Comparison of ENCODE assay signal across 15 cellular contexts in the genomic region with DNA sequence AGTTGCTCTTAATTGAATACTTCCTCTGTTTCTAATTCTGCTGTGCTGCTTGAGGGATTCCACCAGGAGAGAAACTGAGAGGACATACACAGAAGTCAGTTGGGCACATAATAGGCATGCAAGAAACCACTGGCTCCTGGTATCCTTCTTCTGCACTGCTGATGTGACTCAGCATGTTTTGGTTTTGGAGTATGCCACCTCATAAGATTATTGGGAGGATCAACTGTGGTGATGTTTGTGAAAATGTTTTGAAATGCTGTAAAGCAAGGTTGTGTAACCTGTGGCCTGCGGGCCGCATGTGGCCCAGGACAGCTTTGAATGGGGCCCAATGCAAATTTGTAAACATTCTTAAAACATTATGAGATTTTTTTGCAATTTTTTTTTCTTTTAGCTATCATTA.
DNase-seq lines count a peak whose midpoint lies in the region; ATAC-seq and TF ChIP-seq lines count a peak whose summit lies in the region.
"Had no signal": no experiment of that assay in that cellular context is flagged by ENCODE, and none has a peak within 500 bp of the region (broad histone marks: within the 10 kb centered on the region; RNA-seq: fewer than 3 reads in every experiment).

No MANE protein-coding gene starts in this region.

- DNase-seq in AG10803 (ENCODE audit: low read depth) (peak; percentile 87), LHCN-M2 (ENCODE audit: low read depth) (peak; percentile 84), adipocyte (ENCODE audit: low read depth) (peak; percentile 81), iris pigment epithelial cell (ENCODE audit: low read depth) (peak; percentile 62), pons (ENCODE audit: low spot score) (no peak), heart left ventricle (no peak), NCI-H2081 (lab: John Stamatoyannopoulos, UW) (no peak), left ventricle myocardium inferior (no peak)
- DNase-seq: activated T-cell treated with anti-CD3 and anti-CD28 coated beads, Interleukin-2, amount 50 U/mL, for 48 hours; CD4-positive, alpha-beta T cell; foreskin melanocyte; left lung; stimulated activated CD4-positive, alpha-beta T cell treated with anti-CD3 and anti-CD28 coated beads, Interleukin-4, amount 100 ng/mL, for 4 hours had no signal

- H3K9ac ChIP-seq in adipocyte (ENCODE audit: low read length) = no peak overlapping the region

- H3K9me3 ChIP-seq in adipocyte (ENCODE audit: control insufficient read depth, low read length) (no peaks in the 10 kb centered on the region), heart left ventricle (no peaks in the 10 kb centered on the region), left ventricle myocardium inferior (replicated peaks) (no peaks in the 10 kb centered on the region)
- H3K9me3 ChIP-seq: left lung had no signal

- H3K4me3 ChIP-seq in AG10803 (ENCODE audit: low read length) (no peak overlapping the region), adipocyte (ENCODE audit: low read length) (no peak overlapping the region), heart left ventricle (no peak overlapping the region), left ventricle myocardium inferior (no peak overlapping the region)
- H3K4me3 ChIP-seq: left lung had no signal

- no peaks in the 10 kb centered on the region for H3K27me3 ChIP-seq in adipocyte (replicated peaks; ENCODE audit: control insufficient read depth, insufficient read depth, low read length)
- no peaks in the 10 kb centered on the region for H3K27me3 ChIP-seq in heart left ventricle
- no peaks in the 10 kb centered on the region for H3K27me3 ChIP-seq in left ventricle myocardium inferior (ENCODE audit: low read depth)
- H3K27me3 ChIP-seq: left lung had no signal

- TF ChIP-seq CTCF in AG10803 (conservative IDR thresholded peaks at IDR 0.05; ENCODE audit: low read length) (no peak), heart left ventricle (IDR thresholded peaks at IDR 0.05) (no peak), left ventricle myocardium inferior (IDR thresholded peaks at IDR 0.05; ENCODE audit: borderline replicate concordance) (no peak)

- H3K36me3 ChIP-seq in adipocyte (ENCODE audit: control insufficient read depth, insufficient read depth, low read length, severe bottlenecking) (no peaks in the 10 kb centered on the region), heart left ventricle (no peaks in the 10 kb centered on the region), left ventricle myocardium inferior (no peaks in the 10 kb centered on the region)
- H3K36me3 ChIP-seq: left lung had no signal

- intact Hi-C loops in heart left ventricle (cut with DNase I) = no loop called here
- intact Hi-C loops in left ventricle myocardium inferior (cut with micrococcal nuclease) = no loop called here

- whole genome bisulfite sequencing in heart left ventricle, 4 donors = 90 to 96% (median 93%) methylated on average over 2 of the region's 2 CpGs

- H3K4me1 ChIP-seq in adipocyte (ENCODE audit: control insufficient read depth, insufficient read depth, low read length) (peaks cover 19% of the 10 kb centered on the region), heart left ventricle (peaks cover 0 to 4% (median 0%) of the 10 kb centered on the region in 12 donors), left ventricle myocardium inferior (no peaks in the 10 kb centered on the region)
- H3K4me1 ChIP-seq: left lung had no signal

- ATAC-seq in heart left ventricle = no peak
- ATAC-seq: left lung, Panc1 had no signal

- H3K27ac ChIP-seq in heart left ventricle = no peak overlapping the region
- no peak overlapping the region for H3K27ac ChIP-seq in left ventricle myocardium inferior (replicated peaks)
- H3K27ac ChIP-seq: left lung, VCaP had no signal

- TF ChIP-seq POLR2A in heart left ventricle (IDR thresholded peaks at IDR 0.05) = no peak

Comparison
In these comparisons a context has a peak if more than half of its experiments do, and no peak if none do; other contexts are left out.
1. DNase-seq: peak in AG10803 (single experiment), LHCN-M2 (single experiment), adipocyte (single experiment) and iris pigment epithelial cell (single experiment); none in pons (single experiment), heart left ventricle (0 of 5), NCI-H2081 (0 of 2) and left ventricle myocardium inferior (single experiment).